In genomic region chr6:143955971-143956370, GRCh38 we compare ENCODE assay signal across 28 cellular contexts.
"Had no signal": no experiment of that assay in that cellular context is flagged by ENCODE, and none has a peak within 500 bp of the region (broad histone marks: within the 10 kb centered on the region; RNA-seq: fewer than 3 reads in every experiment).

No MANE protein-coding gene starts in this region.

- H3K4me3 ChIP-seq: gastrocnemius medialis, transverse colon had no signal

- ATAC-seq: activated CD4-positive, alpha-beta T cell treated with anti-CD3 and anti-CD28 coated beads for 36 hours; gastrocnemius medialis; left cardiac atrium; sciatic nerve; stimulated activated memory B cell treated with anti-CD40 and anti-IgM and Interleukin-4, amounts not matched to agents 10 μg/mL and 1 μg/mL and 100 μg/mL, for 72 hours had no signal

- FAIRE-seq: islet of Langerhans, small intestine, urothelium cell line had no signal

- H3K27me3 Mint-ChIP-seq: activated B cell treated with CpG ODN at 0.5 μM for 24 hours; activated CD4-positive, alpha-beta T cell treated with anti-CD3 and anti-CD28 coated beads for 36 hours; activated naive CD8-positive, alpha-beta T cell treated with anti-CD3 and anti-CD28 coated beads, Interleukin-2, amount 10 ng/mL, durations not matched to agents 7 days and 5 days; memory B cell; stimulated activated memory B cell treated with anti-CD40 and anti-IgM and Interleukin-4, amounts not matched to agents 10 μg/mL and 1 μg/mL and 100 μg/mL, for 72 hours had no signal

- H3K36me3 ChIP-seq: gastrocnemius medialis, transverse colon had no signal

- H3K4me1 Mint-ChIP-seq: activated B cell treated with CpG ODN at 0.5 μM for 24 hours; activated CD4-positive, alpha-beta T cell treated with anti-CD3 and anti-CD28 coated beads for 36 hours; activated naive CD8-positive, alpha-beta T cell treated with anti-CD3 and anti-CD28 coated beads, Interleukin-2, amount 10 ng/mL, durations not matched to agents 7 days and 5 days; memory B cell; stimulated activated memory B cell treated with anti-CD40 and anti-IgM and Interleukin-4, amounts not matched to agents 10 μg/mL and 1 μg/mL and 100 μg/mL, for 72 hours had no signal

- H3K27ac Mint-ChIP-seq: activated B cell treated with CpG ODN at 0.5 μM for 24 hours; activated CD4-positive, alpha-beta T cell treated with anti-CD3 and anti-CD28 coated beads for 36 hours; activated naive CD8-positive, alpha-beta T cell treated with anti-CD3 and anti-CD28 coated beads, Interleukin-2, amount 10 ng/mL, durations not matched to agents 7 days and 5 days; brain; memory B cell; nephron progenitor cell; stimulated activated memory B cell treated with anti-CD40 and anti-IgM and Interleukin-4, amounts not matched to agents 10 μg/mL and 1 μg/mL and 100 μg/mL, for 72 hours had no signal

- H3K4me1 ChIP-seq: gastrocnemius medialis had no signal

- H3K27ac ChIP-seq: gastrocnemius medialis, transverse colon had no signal

- DNase-seq: activated B cell treated with CpG ODN at 0.5 μM for 24 hours; activated CD4-positive, alpha-beta T cell treated with anti-CD3 and anti-CD28 coated beads for 36 hours; activated CD4-positive, alpha-beta T cell treated with anti-CD3 and anti-CD28 coated beads, Interleukin-2, amount 50 U/mL, for 4 hours; activated CD8-positive, alpha-beta memory T cell treated with anti-CD3 and anti-CD28 coated beads for 24 hours; activated CD8-positive, alpha-beta memory T cell treated with anti-CD3 and anti-CD28 coated beads, Interleukin-2, amount 50 U/mL, for 4 hours; activated naive CD4-positive, alpha-beta T cell treated with Interleukin-2 at 50 U/mL for 16 hours; activated naive CD8-positive, alpha-beta T cell treated with anti-CD3 and anti-CD28 coated beads, Interleukin-2, amount 10 ng/mL, durations not matched to agents 7 days and 5 days; activated T-cell treated with anti-CD3 and anti-CD28 coated beads, Interleukin-2, amount 50 U/mL, for 48 hours; amniotic stem cell; central memory CD4-positive, alpha-beta T cell; dermis blood vessel endothelial cell; effector CD8-positive, alpha-beta T cell; gastrocnemius medialis; head of caudate nucleus; hypothalamus; left cardiac atrium; nephron progenitor cell; nucleus accumbens; small intestine; stimulated activated CD4-positive, alpha-beta T cell treated with anti-CD3 and anti-CD28 coated beads, Interleukin-15, amount 100 ng/mL, for 24 hours; T-helper 9 cell; transverse colon had no signal

- H3K27me3 ChIP-seq: gastrocnemius medialis, transverse colon had no signal

- H3K36me3 Mint-ChIP-seq: activated naive CD8-positive, alpha-beta T cell treated with anti-CD3 and anti-CD28 coated beads, Interleukin-2, amount 10 ng/mL, durations not matched to agents 7 days and 5 days; brain; memory B cell had no signal

- H3K4me3 Mint-ChIP-seq: activated B cell treated with CpG ODN at 0.5 μM for 24 hours; activated CD4-positive, alpha-beta T cell treated with anti-CD3 and anti-CD28 coated beads for 36 hours; activated naive CD8-positive, alpha-beta T cell treated with anti-CD3 and anti-CD28 coated beads, Interleukin-2, amount 10 ng/mL, durations not matched to agents 7 days and 5 days; brain; memory B cell; nephron progenitor cell; stimulated activated memory B cell treated with anti-CD40 and anti-IgM and Interleukin-4, amounts not matched to agents 10 μg/mL and 1 μg/mL and 100 μg/mL, for 72 hours had no signal

- H3K9me3 Mint-ChIP-seq: activated B cell treated with CpG ODN at 0.5 μM for 24 hours; activated naive CD8-positive, alpha-beta T cell treated with anti-CD3 and anti-CD28 coated beads, Interleukin-2, amount 10 ng/mL, durations not matched to agents 7 days and 5 days; brain; memory B cell; nephron progenitor cell; stimulated activated memory B cell treated with anti-CD40 and anti-IgM and Interleukin-4, amounts not matched to agents 10 μg/mL and 1 μg/mL and 100 μg/mL, for 72 hours had no signal

- H3K9me3 ChIP-seq: gastrocnemius medialis, transverse colon had no signal
